1 cellular context compared by ENCODE assay signal in the genomic region with DNA sequence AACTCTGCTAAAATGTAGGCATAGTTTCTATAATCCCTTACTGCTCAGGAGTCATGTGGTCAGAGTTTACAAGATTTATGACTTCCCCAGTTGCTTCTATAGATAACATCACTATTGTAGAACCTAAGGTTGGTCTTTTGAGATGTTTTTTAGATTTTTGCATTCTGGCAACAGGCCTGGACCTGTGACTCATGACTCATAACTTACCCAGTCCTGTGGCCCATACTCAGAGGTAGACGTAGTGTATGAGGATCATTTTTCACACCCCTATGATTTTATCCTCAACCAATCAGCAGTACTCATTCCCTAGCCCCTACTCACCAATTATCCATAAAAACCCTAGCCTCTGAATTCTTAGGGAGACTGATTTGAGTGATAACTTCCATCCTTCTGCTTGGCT.
TF ChIP-seq lines count a peak whose summit lies in the region.

No MANE protein-coding gene starts in this region.

TF ChIP-seq in SK-N-SH, 30 proteins besides CTCF, POLR2A, EP300 and RAD21 (continued from another document):
- TF ChIP-seq TEAD4 (IDR thresholded peaks at IDR 0.05; ENCODE audit: borderline replicate concordance, insufficient read depth) (peak; percentile 74), JUND (IDR thresholded peaks at IDR 0.05) (peak; percentile 87), GATA2 (CRISPR knock-in tag; IDR thresholded peaks at IDR 0.05) (no peak), PBX3 (IDR thresholded peaks at IDR 0.05) (peak; percentile 76), YY1 (IDR thresholded peaks at IDR 0.05; ENCODE audit: low read depth) (no peak), POLR2AphosphoS5 (IDR thresholded peaks at IDR 0.05; ENCODE audit: low read depth, low read length) (peak; percentile 62), RCOR1 (IDR thresholded peaks at IDR 0.05; ENCODE audit: low read length) (no peak), SIN3A (IDR thresholded peaks at IDR 0.05; ENCODE audit: borderline replicate concordance, low read depth, low read length) (no peak)
- TF ChIP-seq, protein P1, sequence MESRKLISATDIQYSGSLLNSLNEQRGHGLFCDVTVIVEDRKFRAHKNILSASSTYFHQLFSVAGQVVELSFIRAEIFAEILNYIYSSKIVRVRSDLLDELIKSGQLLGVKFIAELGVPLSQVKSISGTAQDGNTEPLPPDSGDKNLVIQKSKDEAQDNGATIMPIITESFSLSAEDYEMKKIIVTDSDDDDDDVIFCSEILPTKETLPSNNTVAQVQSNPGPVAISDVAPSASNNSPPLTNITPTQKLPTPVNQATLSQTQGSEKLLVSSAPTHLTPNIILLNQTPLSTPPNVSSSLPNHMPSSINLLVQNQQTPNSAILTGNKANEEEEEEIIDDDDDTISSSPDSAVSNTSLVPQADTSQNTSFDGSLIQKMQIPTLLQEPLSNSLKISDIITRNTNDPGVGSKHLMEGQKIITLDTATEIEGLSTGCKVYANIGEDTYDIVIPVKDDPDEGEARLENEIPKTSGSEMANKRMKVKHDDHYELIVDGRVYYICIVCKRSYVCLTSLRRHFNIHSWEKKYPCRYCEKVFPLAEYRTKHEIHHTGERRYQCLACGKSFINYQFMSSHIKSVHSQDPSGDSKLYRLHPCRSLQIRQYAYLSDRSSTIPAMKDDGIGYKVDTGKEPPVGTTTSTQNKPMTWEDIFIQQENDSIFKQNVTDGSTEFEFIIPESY (IDR thresholded peaks at IDR 0.05; ENCODE audit: borderline replicate concordance, low read depth), result peak; percentile 45; the same call in 1 of the 2 replicates
